14 cellular contexts compared by ENCODE assay signal in the genomic region with DNA sequence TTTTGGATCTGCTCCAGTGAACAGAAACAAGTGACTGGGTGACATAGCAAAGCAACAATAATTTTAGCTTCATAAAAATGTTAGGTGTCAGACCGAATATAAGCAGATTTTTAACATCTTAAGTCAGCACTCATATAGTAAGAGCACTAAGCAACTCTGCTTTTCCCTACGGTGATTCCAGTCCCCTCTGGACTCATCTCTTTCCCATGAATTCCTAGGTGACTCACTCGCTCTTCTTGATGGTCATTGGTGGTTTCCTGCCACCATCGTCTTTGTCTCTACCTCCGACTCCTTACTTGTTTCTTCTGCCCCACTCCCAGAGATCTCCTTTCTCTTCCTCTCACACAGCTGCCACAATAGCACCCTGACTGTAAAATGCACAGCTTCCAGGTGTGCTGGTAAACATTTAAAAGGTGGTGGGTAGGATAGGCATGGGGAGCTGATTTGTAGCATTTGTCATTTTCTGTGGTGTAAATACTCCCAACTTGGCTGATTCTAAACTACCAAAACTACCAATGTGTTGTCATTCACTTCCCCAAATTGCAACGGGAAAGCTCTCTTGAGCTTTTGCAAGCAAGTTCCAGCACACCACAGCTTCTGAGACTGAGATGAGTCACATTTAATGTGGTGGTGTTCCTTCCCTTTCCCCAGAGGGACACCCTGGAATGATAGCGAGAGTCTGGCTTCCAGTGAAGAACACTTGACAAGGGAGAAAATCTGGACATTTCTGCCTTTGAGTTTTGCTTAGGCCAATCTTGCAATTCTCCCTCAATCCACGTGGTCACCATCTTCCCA.
DNase-seq lines count a peak whose midpoint lies in the region; ATAC-seq and TF ChIP-seq lines count a peak whose summit lies in the region.
"Had no signal": no experiment of that assay in that cellular context is flagged by ENCODE, and none has a peak within 500 bp of the region (broad histone marks: within the 10 kb centered on the region; RNA-seq: fewer than 3 reads in every experiment).

No MANE protein-coding gene starts in this region.

- POLR2A ChIA-PET in HEK293T (lab: Yijun Ruan, JAX): no interaction called here

- no peak for TF ChIP-seq CTCF in AG10803 (conservative IDR thresholded peaks at IDR 0.05; ENCODE audit: low read length)

- H3K4me3 ChIP-seq in AG10803 (ENCODE audit: low read length): no peak overlapping the region
- H3K4me3 ChIP-seq: SK-N-MC had no signal

- CTCF ChIA-PET in HEK293T (lab: Yijun Ruan, JAX): interaction anchor here (0.6 kb wide), 2 partner anchors 9 to 796 kb away, joined by 3 read pairs; no protein-coding TSS in a partner anchor

- DNase-seq in AG10803 (ENCODE audit: low read depth) (peak; percentile 21), HPDE6-E6E7 (ENCODE audit: extremely low spot score) (peak; percentile 70), SKM-1 treated with dmso at 0.1 percent for 144 hours (lab: John Stamatoyannopoulos, UW; ENCODE audit: unreplicated experiment) (peak; percentile 84), glomerular visceral epithelial cell (ENCODE audit: extremely low spot score) (peak; percentile 75), HuH-7.5 (ENCODE audit: low spot score) (no peak), NCI-H2171 (lab: John Stamatoyannopoulos, UW) (no peak), HEK293T (ENCODE audit: extremely low spot score) (no peak)
- DNase-seq: activated CD4-positive, alpha-beta T cell treated with anti-CD3 and anti-CD28 coated beads, Interleukin-2, amount 50 U/mL, for 1 hour; activated naive CD4-positive, alpha-beta T cell treated with anti-CD3 and anti-CD28 coated beads, Interleukin-2, amount 50 U/mL, for 16 hours; naive thymus-derived CD8-positive, alpha-beta T cell; NCI-H2107; stimulated activated CD4-positive, alpha-beta T cell treated with anti-CD3 and anti-CD28 coated beads, Interleukin-12 subunit alpha, Interleukin-12 subunit beta, amount 100 ng/mL, for 4 hours had no signal

- no peak for ATAC-seq in HG02973 (IDR thresholded peaks at IDR 0.05; ENCODE audit: unreplicated experiment)
- ATAC-seq: naive thymus-derived CD8-positive, alpha-beta T cell had no signal

TF ChIP-seq in HEK293T, 16 proteins besides CTCF, POLR2A, EP300 and RAD21:
- TF ChIP-seq FOXM1 (IDR thresholded peaks at IDR 0.05; ENCODE audit: borderline replicate concordance): no peak
- TF ChIP-seq FOXK2 (IDR thresholded peaks at IDR 0.05): no peak
- TF ChIP-seq SP1 (IDR thresholded peaks at IDR 0.05): no peak
- no peak for TF ChIP-seq TARDBP (IDR thresholded peaks at IDR 0.05)
- no peak for TF ChIP-seq NFRKB (IDR thresholded peaks at IDR 0.05)
- no peak for TF ChIP-seq LEF1 (IDR thresholded peaks at IDR 0.05; ENCODE audit: borderline replicate concordance)
- TF ChIP-seq ARNT (IDR thresholded peaks at IDR 0.05): no peak
- no peak for TF ChIP-seq SUZ12 (IDR thresholded peaks at IDR 0.05)
- TF ChIP-seq CTBP1 (IDR thresholded peaks at IDR 0.05; ENCODE audit: borderline replicate concordance): no peak
- TF ChIP-seq ELF4 (IDR thresholded peaks at IDR 0.05): no peak
- no peak for TF ChIP-seq ZNF384 (IDR thresholded peaks at IDR 0.05)
- no peak for TF ChIP-seq HDGF (IDR thresholded peaks at IDR 0.05; ENCODE audit: borderline replicate concordance)
- no peak for TF ChIP-seq L3MBTL2 (conservative IDR thresholded peaks at IDR 0.05)
- TF ChIP-seq, protein P1, sequence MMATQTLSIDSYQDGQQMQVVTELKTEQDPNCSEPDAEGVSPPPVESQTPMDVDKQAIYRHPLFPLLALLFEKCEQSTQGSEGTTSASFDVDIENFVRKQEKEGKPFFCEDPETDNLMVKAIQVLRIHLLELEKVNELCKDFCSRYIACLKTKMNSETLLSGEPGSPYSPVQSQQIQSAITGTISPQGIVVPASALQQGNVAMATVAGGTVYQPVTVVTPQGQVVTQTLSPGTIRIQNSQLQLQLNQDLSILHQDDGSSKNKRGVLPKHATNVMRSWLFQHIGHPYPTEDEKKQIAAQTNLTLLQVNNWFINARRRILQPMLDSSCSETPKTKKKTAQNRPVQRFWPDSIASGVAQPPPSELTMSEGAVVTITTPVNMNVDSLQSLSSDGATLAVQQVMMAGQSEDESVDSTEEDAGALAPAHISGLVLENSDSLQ (IDR thresholded peaks at IDR 0.05): no peak

Comparison
In these comparisons a context has a peak if more than half of its experiments do, and no peak if none do; other contexts are left out.
1. DNase-seq: peak in AG10803 (single experiment), HPDE6-E6E7 (single experiment), SKM-1 treated with dmso at 0.1 percent for 144 hours (single experiment) and glomerular visceral epithelial cell (single experiment); none in HuH-7.5 (single experiment), NCI-H2171 (single experiment) and HEK293T (single experiment).